Comparison of ENCODE assay signal across 8 cellular contexts in the genomic region with DNA sequence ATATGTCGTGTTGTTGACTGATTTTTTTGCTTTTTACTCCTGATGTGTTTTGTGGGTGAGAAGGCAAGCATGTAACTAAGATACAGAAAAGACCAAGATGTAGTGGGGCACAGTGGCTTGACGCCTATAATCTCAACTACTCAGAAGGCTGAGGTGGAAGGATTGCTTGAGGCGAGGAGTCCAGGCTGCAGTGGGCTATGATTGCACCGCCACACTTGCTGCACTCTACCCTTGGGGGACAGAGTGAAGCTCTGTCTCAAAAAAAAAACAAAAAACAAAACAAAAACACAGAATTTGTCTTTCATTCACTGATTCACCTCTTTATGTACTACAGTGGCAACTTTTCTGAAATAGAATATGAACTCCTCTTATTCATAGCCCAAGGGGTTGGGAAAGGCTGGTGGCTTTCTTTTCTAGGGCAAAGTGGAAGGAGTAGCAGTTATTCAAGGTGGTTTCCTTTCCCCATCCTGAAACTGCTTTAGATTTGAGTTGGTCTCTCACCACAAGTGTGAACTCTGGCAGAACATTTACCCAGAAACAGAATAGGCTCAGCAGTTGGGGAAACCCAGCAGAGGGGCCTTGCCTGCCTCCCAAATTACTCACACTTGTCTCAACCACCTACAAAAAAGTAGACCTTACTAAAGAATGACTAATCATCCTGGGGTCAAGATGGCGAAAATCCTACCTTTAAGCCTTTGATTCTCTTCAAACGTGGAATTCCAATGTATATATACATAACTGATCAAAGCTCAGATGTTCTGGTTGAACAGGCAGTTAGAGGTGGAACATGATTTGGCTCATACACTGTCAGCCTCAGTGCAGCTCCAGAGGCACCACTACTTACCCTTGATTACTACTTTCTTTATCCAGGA. TPM values are rescaled to one million over a fixed set of nuclear protein-coding genes. Genes with fewer than 3 reads are reported as not detected.
DNase-seq lines count a peak whose midpoint lies in the region; ATAC-seq and TF ChIP-seq lines count a peak whose summit lies in the region.

No MANE protein-coding gene starts in this region.

- H3K27me3 Mint-ChIP-seq in CD14-positive monocyte (ENCODE audit: low read depth in 3 of 3): no peaks in the 10 kb centered on the region
- no peaks in the 10 kb centered on the region for H3K27me3 Mint-ChIP-seq in activated naive CD4-positive, alpha-beta T cell treated with anti-CD3 and anti-CD28 coated beads for 36 hours (ENCODE audit: low read depth)

- peak overlapping the region; percentile 4 to 64 for H3K4me3 Mint-ChIP-seq in CD14-positive monocyte
- no peak overlapping the region for H3K4me3 Mint-ChIP-seq in activated naive CD4-positive, alpha-beta T cell treated with anti-CD3 and anti-CD28 coated beads for 36 hours

- POLR2A ChIA-PET in HEK293T (lab: Yijun Ruan, JAX): no interaction called here

- peaks cover 24 to 35% of the 10 kb centered on the region in 2 donors for H3K36me3 Mint-ChIP-seq in CD14-positive monocyte
- H3K36me3 Mint-ChIP-seq in activated naive CD4-positive, alpha-beta T cell treated with anti-CD3 and anti-CD28 coated beads for 36 hours (ENCODE audit: low read depth): peaks cover 35% of the 10 kb centered on the region

- H3K27me3 ChIP-seq in right atrium auricular region: no peaks in the 10 kb centered on the region

- H3K36me3 ChIP-seq in right atrium auricular region: peaks cover 9% of the 10 kb centered on the region

- DNase-seq in CD14-positive monocyte (ENCODE audit: low spot score) (no peak), HT1080 (ENCODE audit: low read depth) (peak; percentile 32), medulla oblongata (ENCODE audit: extremely low spot score) (no peak), HEK293T (ENCODE audit: extremely low spot score) (no peak), right atrium auricular region (ENCODE audit: low spot score) (no peak)
- DNase-seq in activated naive CD4-positive, alpha-beta T cell treated with anti-CD3 and anti-CD28 coated beads for 36 hours: peak; percentile 88
- DNase-seq in stimulated activated CD4-positive, alpha-beta T cell treated with anti-CD3 and anti-CD28 coated beads, Interleukin-2, amount 100 ng/mL, for 48 hours: peak; percentile 42 to 53

- peak; percentile 77 for ATAC-seq in GM21390 (IDR thresholded peaks at IDR 0.05; ENCODE audit: unreplicated experiment)

- TF ChIP-seq CTCF in CD14-positive monocyte (IDR thresholded peaks at IDR 0.05): no peak
- TF ChIP-seq CTCF in right atrium auricular region (IDR thresholded peaks at IDR 0.05): no peak

- H3K27ac Mint-ChIP-seq in CD14-positive monocyte: peak overlapping the region; percentile 84 to 94 (median 92)
- H3K27ac Mint-ChIP-seq in activated naive CD4-positive, alpha-beta T cell treated with anti-CD3 and anti-CD28 coated beads for 36 hours: peak overlapping the region; percentile 74

- peaks cover 0 to 37% of the 10 kb centered on the region in 2 donors for H3K4me1 ChIP-seq in right atrium auricular region

- no peak overlapping the region for H3K27ac ChIP-seq in right atrium auricular region

- intact Hi-C loops in CD14-positive monocyte (cut with micrococcal nuclease): no loop called here
- intact Hi-C loops in activated naive CD4-positive, alpha-beta T cell treated with anti-CD3 and anti-CD28 coated beads for 36 hours (cut with micrococcal nuclease): loop anchor here (1.0 to 10.0 kb wide), 13 partner anchors 30 to 1272 kb away; no protein-coding TSS in a partner anchor

- H3K9me3 Mint-ChIP-seq in CD14-positive monocyte: peaks cover 0 to 3% (median 0%) of the 10 kb centered on the region in 7 donors
- H3K9me3 Mint-ChIP-seq in activated naive CD4-positive, alpha-beta T cell treated with anti-CD3 and anti-CD28 coated beads for 36 hours: no peaks in the 10 kb centered on the region

- peaks cover 92% of the 10 kb centered on the region for H3K4me1 Mint-ChIP-seq in CD14-positive monocyte
- H3K4me1 Mint-ChIP-seq in activated naive CD4-positive, alpha-beta T cell treated with anti-CD3 and anti-CD28 coated beads for 36 hours (ENCODE audit: low read depth): peaks cover 88% of the 10 kb centered on the region

- no peaks in the 10 kb centered on the region for H3K9me3 ChIP-seq in right atrium auricular region

- CTCF ChIA-PET in activated naive CD4-positive, alpha-beta T cell treated with anti-CD3 and anti-CD28 coated beads for 36 hours (lab: Charles Lee): interaction anchor here (0.8 to 2.2 kb wide), 2 partner anchors 103 to 106 kb away, joined by 3 to 7 read pairs; no protein-coding TSS in a partner anchor
- CTCF ChIA-PET in HEK293T (lab: Yijun Ruan, JAX): no interaction called here

- no peak overlapping the region for H3K4me3 ChIP-seq in right atrium auricular region

TF ChIP-seq in HEK293T, 16 proteins besides CTCF, POLR2A, EP300 and RAD21:
- TF ChIP-seq, protein P1, sequence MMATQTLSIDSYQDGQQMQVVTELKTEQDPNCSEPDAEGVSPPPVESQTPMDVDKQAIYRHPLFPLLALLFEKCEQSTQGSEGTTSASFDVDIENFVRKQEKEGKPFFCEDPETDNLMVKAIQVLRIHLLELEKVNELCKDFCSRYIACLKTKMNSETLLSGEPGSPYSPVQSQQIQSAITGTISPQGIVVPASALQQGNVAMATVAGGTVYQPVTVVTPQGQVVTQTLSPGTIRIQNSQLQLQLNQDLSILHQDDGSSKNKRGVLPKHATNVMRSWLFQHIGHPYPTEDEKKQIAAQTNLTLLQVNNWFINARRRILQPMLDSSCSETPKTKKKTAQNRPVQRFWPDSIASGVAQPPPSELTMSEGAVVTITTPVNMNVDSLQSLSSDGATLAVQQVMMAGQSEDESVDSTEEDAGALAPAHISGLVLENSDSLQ (IDR thresholded peaks at IDR 0.05): no peak
- no peak for TF ChIP-seq FOXK2 (IDR thresholded peaks at IDR 0.05)
- no peak for TF ChIP-seq HDGF (IDR thresholded peaks at IDR 0.05; ENCODE audit: borderline replicate concordance)
- TF ChIP-seq ARNT (IDR thresholded peaks at IDR 0.05): no peak
- TF ChIP-seq TARDBP (IDR thresholded peaks at IDR 0.05): no peak
- no peak for TF ChIP-seq BHLHE40 (IDR thresholded peaks at IDR 0.05; ENCODE audit: borderline replicate concordance)
- TF ChIP-seq NFRKB (IDR thresholded peaks at IDR 0.05): no peak
- TF ChIP-seq FOXM1 (IDR thresholded peaks at IDR 0.05; ENCODE audit: borderline replicate concordance): no peak
- TF ChIP-seq LEF1 (IDR thresholded peaks at IDR 0.05; ENCODE audit: borderline replicate concordance): no peak
- no peak for TF ChIP-seq SUZ12 (IDR thresholded peaks at IDR 0.05)

RNA-seq across cellular contexts. Expression of a gene that starts 6.5 kb away (rescaled TPM):
- 10 to 100 TPM; 72.7 to 91.7 TPM for polyA plus RNA-seq in CD14-positive monocyte
- total RNA-seq in HT1080 (2014; rRNA removed; shearing (Covaris generic)): 32.8 and 37.1 TPM in 2 replicates
- 40.8 and 46.3 TPM in 2 replicates for polyA plus RNA-seq in HT1080 (2015; cell fraction: cytosol; rRNA removed)
- 45.9 and 66.4 TPM in 2 replicates for polyA plus RNA-seq in HT1080 (2015; cell fraction: nucleus; rRNA removed)
- total RNA-seq in activated naive CD4-positive, alpha-beta T cell treated with anti-CD3 and anti-CD28 coated beads for 36 hours: 10 to 100 TPM; 48.6 to 50.4 TPM
- total RNA-seq in right atrium auricular region: 10 to 100 TPM; 40.2 to 50.9 TPM

Comparison
In these comparisons a context has a peak if more than half of its experiments do, and no peak if none do; other contexts are left out.
1. DNase-seq: peak in HT1080 (single experiment), activated naive CD4-positive, alpha-beta T cell treated with anti-CD3 and anti-CD28 coated beads for 36 hours (single experiment) and stimulated activated CD4-positive, alpha-beta T cell treated with anti-CD3 and anti-CD28 coated beads, Interleukin-2, amount 100 ng/mL, for 48 hours (2 of 2); none in CD14-positive monocyte (single experiment), medulla oblongata (single experiment), HEK293T (single experiment) and right atrium auricular region (single experiment).